Comparison of ENCODE assay signal across 23 cellular contexts in genomic region chr17:34651267-34651955, GRCh38.
DNase-seq lines count a peak whose midpoint lies in the region; ATAC-seq and TF ChIP-seq lines count a peak whose summit lies in the region.
"Had no signal": no experiment of that assay in that cellular context is flagged by ENCODE, and none has a peak within 500 bp of the region (broad histone marks: within the 10 kb centered on the region; RNA-seq: fewer than 3 reads in every experiment).

No MANE protein-coding gene starts in this region.

- no peaks in the 10 kb centered on the region for H3K9me3 Mint-ChIP-seq in natural killer cell treated with Interleukin-12 subunit alpha and Interleukin-12 subunit beta and Interleukin-15 and Interleukin-18, amount 100 ng/mL, for 72 hours

- 39 to 40% methylated on average over 4 to 17 of the region's 17 CpGs for WGBS in testis, 2 donors

- no peak for ATAC-seq in natural killer cell treated with Interleukin-12 subunit alpha and Interleukin-12 subunit beta and Interleukin-15 and Interleukin-18, amount 100 ng/mL, for 72 hours
- no peak for ATAC-seq in GM21528 (IDR thresholded peaks at IDR 0.05; ENCODE audit: low FRiP score, unreplicated experiment)
- ATAC-seq: GM12878, HCT116 had no signal

- in situ Hi-C loops in G401 (cut with HindIII; ENCODE audit: low sequenced_read_pairs) (no loop called here), ACHN (cut with HindIII; ENCODE audit: low pct_ligation_motif_present, low pct_unique_long_range_greater_than_20kb, low sequenced_read_pairs) (no loop called here)

- H3K27ac ChIP-seq in testis: peak overlapping the region in 1 of 2 donors; percentile 30
- H3K27ac ChIP-seq: SJSA1 had no signal

- H3K4me1 Mint-ChIP-seq in natural killer cell treated with Interleukin-12 subunit alpha and Interleukin-12 subunit beta and Interleukin-15 and Interleukin-18, amount 100 ng/mL, for 72 hours (ENCODE audit: low read depth in 2 of 2): no peaks in the 10 kb centered on the region
- H3K4me1 Mint-ChIP-seq: IgD-negative memory B cell had no signal

- TF ChIP-seq CTCF in testis (IDR thresholded peaks at IDR 0.05): no peak

- H3K4me3 ChIP-seq in testis: no peak overlapping the region
- H3K4me3 ChIP-seq: GM12878, SJSA1 had no signal

- H3K27me3 ChIP-seq in testis: no peaks in the 10 kb centered on the region

- no peak overlapping the region for H3K27ac Mint-ChIP-seq in natural killer cell treated with Interleukin-12 subunit alpha and Interleukin-12 subunit beta and Interleukin-15 and Interleukin-18, amount 100 ng/mL, for 72 hours
- H3K27ac Mint-ChIP-seq: IgD-negative memory B cell had no signal

- H3K9me3 ChIP-seq in testis: no peaks in the 10 kb centered on the region
- H3K9me3 ChIP-seq: SJSA1 had no signal

- no peaks in the 10 kb centered on the region for H3K36me3 ChIP-seq in testis (ENCODE audit: low read depth, missing control alignments)
- H3K36me3 ChIP-seq: SJSA1 had no signal

- peaks cover 8 to 21% of the 10 kb centered on the region in 2 donors for H3K27me3 Mint-ChIP-seq in natural killer cell treated with Interleukin-12 subunit alpha and Interleukin-12 subunit beta and Interleukin-15 and Interleukin-18, amount 100 ng/mL, for 72 hours

- intact Hi-C loops in testis (cut with DNase I; ENCODE audit: low total_unique reads): no loop called here

- H3K4me1 ChIP-seq in testis: peaks cover 12% of the 10 kb centered on the region
- H3K4me1 ChIP-seq: SJSA1 had no signal

- no peak for TF ChIP-seq POLR2A in testis (IDR thresholded peaks at IDR 0.05)

- H3K4me3 Mint-ChIP-seq in natural killer cell treated with Interleukin-12 subunit alpha and Interleukin-12 subunit beta and Interleukin-15 and Interleukin-18, amount 100 ng/mL, for 72 hours: no peak overlapping the region

- H3K36me3 Mint-ChIP-seq in natural killer cell treated with Interleukin-12 subunit alpha and Interleukin-12 subunit beta and Interleukin-15 and Interleukin-18, amount 100 ng/mL, for 72 hours: no peaks in the 10 kb centered on the region
- H3K36me3 Mint-ChIP-seq: IgD-negative memory B cell had no signal

- DNase-seq in G401 (ENCODE audit: low spot score) (peak; percentile 83), cerebellar cortex (ENCODE audit: low spot score) (peak; percentile 74), left kidney (ENCODE audit: low read depth, low spot score) (peak; percentile 44), testis (peak; percentile 65), ACHN (no peak)
- no peak for DNase-seq in natural killer cell treated with Interleukin-12 subunit alpha and Interleukin-12 subunit beta and Interleukin-15 and Interleukin-18, amount 100 ng/mL, for 72 hours (ENCODE audit: low spot score)
- DNase-seq: GDM1, GOT3, Karpas-422, NCI-H1092 treated with DMSO at 0.1 percent for 48 hours, NCI-H1436, NCI-H2029, NCI-H226, NCI-H510A, NCI-H69, Right ventricle myocardium superior, RPMI8226, T-helper 1 cell had no signal

Comparison
In these comparisons a context has a peak if more than half of its experiments do, and no peak if none do; other contexts are left out.
1. DNase-seq: peak in G401 (single experiment), cerebellar cortex (single experiment), left kidney (single experiment) and testis (single experiment); none in ACHN (single experiment) and natural killer cell treated with Interleukin-12 subunit alpha and Interleukin-12 subunit beta and Interleukin-15 and Interleukin-18, amount 100 ng/mL, for 72 hours (single experiment).